ENCODE assay signal across 19 cellular contexts in genomic region chr15:31905054-31905453, GRCh38. TPM values are rescaled to one million over a fixed set of nuclear protein-coding genes. Genes with fewer than 3 reads are reported as not detected.
DNase-seq lines count a peak whose midpoint lies in the region; ATAC-seq and TF ChIP-seq lines count a peak whose summit lies in the region.
"Had no signal": no experiment of that assay in that cellular context is flagged by ENCODE, and none has a peak within 500 bp of the region (broad histone marks: within the 10 kb centered on the region; RNA-seq: fewer than 3 reads in every experiment).

No MANE protein-coding gene starts in this region.

- H3K4ac ChIP-seq in mesendoderm (ENCODE audit: low read depth, low read length): no peak overlapping the region

- WGBS in mesendoderm (ENCODE audit: extremely low coverage, insufficient coverage, low lambda C conversion rate): no CpG with 5 or more reads among the region's 8 CpGs
- WGBS in sigmoid colon, 2 donors: 1 to 9% methylated on average over 8 of the region's 8 CpGs

- H3K4me3 ChIP-seq in mesendoderm (ENCODE audit: low read length) (no peak overlapping the region), sigmoid colon (no peak overlapping the region)
- H3K4me3 ChIP-seq: GM23248 had no signal

- no peak overlapping the region for H2BK5ac ChIP-seq in mesendoderm (ENCODE audit: low read length)

- H2BK15ac ChIP-seq in mesendoderm (replicated peaks; ENCODE audit: low read depth): no peak overlapping the region

- no peak overlapping the region for H4K8ac ChIP-seq in mesendoderm (ENCODE audit: low read depth, low read length)

- no peaks in the 10 kb centered on the region for H3K4me1 ChIP-seq in mesendoderm (ENCODE audit: control insufficient read depth, low read depth, low read length)
- H3K4me1 ChIP-seq in sigmoid colon: no peaks in the 10 kb centered on the region

- H3K4me2 ChIP-seq in mesendoderm (ENCODE audit: low read length): no peak overlapping the region

- no peak for TF ChIP-seq POLR2A in sigmoid colon (IDR thresholded peaks at IDR 0.05)

- H3K79me1 ChIP-seq in mesendoderm (ENCODE audit: low read length): no peaks in the 10 kb centered on the region

- no peaks in the 10 kb centered on the region for H3K79me2 ChIP-seq in mesendoderm (ENCODE audit: control insufficient read depth, insufficient read depth, low read length)

- peak overlapping the region; percentile 67 for H3K56ac ChIP-seq in mesendoderm (ENCODE audit: low read length)

- DNase-seq in Daoy (ENCODE audit: low read depth) (peak; percentile 51), HT-29 (ENCODE audit: low spot score) (peak; percentile 28), left cardiac atrium (peak; percentile 19), mesendoderm (peak; percentile 18), DMS 273 (lab: John Stamatoyannopoulos, UW; ENCODE audit: unreplicated experiment) (no peak), sigmoid colon (no peak)
- no peak for DNase-seq in stimulated activated CD4-positive, alpha-beta T cell treated with anti-CD3 and anti-CD28 coated beads, Interleukin-15, amount 100 ng/mL, for 24 hours
- DNase-seq: activated T-cell treated with anti-CD3 and anti-CD28 coated beads, Interleukin-2, amount 50 U/mL, for 72 hours; CD4-positive, alpha-beta memory T cell; DMS79; effector memory CD8-positive, alpha-beta T cell; glutamatergic neuron; GM23248; NCI-H1436; NCI-H2171 treated with DMSO at 0.1 percent for 48 hours; NCI-H748 treated with DMSO at 0.1 percent for 48 hours; T-helper 9 cell had no signal

- H2AK5ac ChIP-seq in mesendoderm (ENCODE audit: low read length): no peak overlapping the region

- intact Hi-C loops in left cardiac atrium (cut with DNase I): no loop called here
- intact Hi-C loops in sigmoid colon (cut with DNase I): no loop called here

- ATAC-seq in left cardiac atrium: peak in 1 of 2 donors; percentile 95
- no peak for ATAC-seq in GM21619 (IDR thresholded peaks at IDR 0.05; ENCODE audit: unreplicated experiment)
- ATAC-seq: activated T-cell treated with anti-CD3 and anti-CD28 coated beads, Interleukin-2, amount 50 U/mL, for 72 hours; effector memory CD8-positive, alpha-beta T cell; SK-N-SH treated with all-trans-retinoic acid at 6 μM for 48 hours had no signal

- H4K5ac ChIP-seq in mesendoderm (ENCODE audit: low read length): no peak overlapping the region

- H3K36me3 ChIP-seq in mesendoderm (ENCODE audit: control insufficient read depth, insufficient read depth, low read length): no peaks in the 10 kb centered on the region
- no peaks in the 10 kb centered on the region for H3K36me3 ChIP-seq in sigmoid colon

- no peak for TF ChIP-seq CTCF in sigmoid colon (IDR thresholded peaks at IDR 0.05)

- TF ChIP-seq EP300 in sigmoid colon (IDR thresholded peaks at IDR 0.05): no peak

- no peak overlapping the region for H3K23ac ChIP-seq in mesendoderm (ENCODE audit: low read length)

- H2BK120ac ChIP-seq in mesendoderm (ENCODE audit: low read depth, low read length): no peak overlapping the region

- no peak overlapping the region for H3K27ac ChIP-seq in mesendoderm (ENCODE audit: low read depth, low read length)
- H3K27ac ChIP-seq in sigmoid colon: no peak overlapping the region
- H3K27ac ChIP-seq: GM23248 had no signal

- no peak overlapping the region for H3K9ac ChIP-seq in mesendoderm (ENCODE audit: low read length)
- H3K9ac ChIP-seq: GM23248 had no signal

- no peaks in the 10 kb centered on the region for H3K9me3 ChIP-seq in sigmoid colon

- no peak overlapping the region for H3K18ac ChIP-seq in mesendoderm (ENCODE audit: low read length)

- H3K27me3 ChIP-seq in mesendoderm (ENCODE audit: insufficient read depth, low read length, poor library complexity) (no peaks in the 10 kb centered on the region), sigmoid colon (no peaks in the 10 kb centered on the region)

RNA-seq across cellular contexts. Expression of gene OTUD7A, which starts 34.6 kb away (rescaled TPM):
- total RNA-seq in Daoy (2014; rRNA removed; shearing (Covaris generic)): 0.06 and 1.3 TPM in 2 replicates
- total RNA-seq in HT-29 (2014; rRNA removed; shearing (Covaris generic)): 0.10 and 0.31 TPM in 2 replicates
- total RNA-seq in left cardiac atrium (1 to 10 TPM; 1.6 to 1.9 TPM), sigmoid colon (1 to 10 TPM; 1.4 to 7.5 (median 4.8) TPM)
- polyA plus RNA-seq in mesendoderm (2013, experiment 1 of 2): 2.4 TPM
- polyA plus RNA-seq in mesendoderm (2013, experiment 2 of 2): 2.2 TPM
- polyA plus RNA-seq in sigmoid colon: 1 to 10 TPM in 1 of 3 donors, under 1 TPM in 2; 0.46 to 2.7 (median 0.60) TPM

Comparison
In these comparisons a context has a peak if more than half of its experiments do, and no peak if none do; other contexts are left out.
1. DNase-seq: peak in Daoy (single experiment), HT-29 (single experiment), left cardiac atrium (single experiment) and mesendoderm (single experiment); none in DMS 273 (single experiment), sigmoid colon (single experiment) and stimulated activated CD4-positive, alpha-beta T cell treated with anti-CD3 and anti-CD28 coated beads, Interleukin-15, amount 100 ng/mL, for 24 hours (single experiment).